1 cellular context compared by ENCODE assay signal in the genomic region with DNA sequence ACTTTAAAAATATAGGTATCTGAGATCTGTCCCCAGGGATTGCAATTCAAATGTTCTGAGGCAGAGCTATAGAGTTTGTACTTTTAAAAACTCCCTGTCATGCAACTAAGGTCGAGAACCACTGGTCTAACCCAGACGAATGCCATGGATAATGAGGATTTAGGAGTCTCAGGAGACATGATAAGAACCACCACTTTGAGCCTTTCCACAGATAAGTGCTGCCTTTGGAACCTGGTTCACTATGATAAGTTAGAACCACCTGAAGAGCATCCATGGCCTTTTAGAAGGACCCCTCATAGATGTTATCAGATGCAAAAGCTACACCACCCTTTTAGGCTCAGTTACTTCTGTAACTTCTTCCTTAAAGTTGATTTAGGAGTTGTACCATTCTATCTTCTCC.
A peak's percentile ranks its signal among the peaks of the same experiment; 100 is the strongest.
TF ChIP-seq lines count a peak whose summit lies in the region.

No MANE protein-coding gene starts in this region.

TF ChIP-seq in K562, 482 proteins besides CTCF, POLR2A, EP300 and RAD21 (continued from another document and continues in another):
- no peak for TF ChIP-seq ELK1 (CRISPR knock-in tag; IDR thresholded peaks at IDR 0.05)
- no peak for TF ChIP-seq NFYB (IDR thresholded peaks at IDR 0.05; ENCODE audit: extremely low read depth, insufficient read length)
- no peak for TF ChIP-seq SRSF1 (IDR thresholded peaks at IDR 0.05; ENCODE audit: low read depth, low read length)
- TF ChIP-seq DACH1 (IDR thresholded peaks at IDR 0.05; ENCODE audit: partially characterized antibody), result no peak
- no peak for TF ChIP-seq ZNF75A (CRISPR knock-in tag; IDR thresholded peaks at IDR 0.05)
- no peak for TF ChIP-seq ZC3H8 (IDR thresholded peaks at IDR 0.05)
- TF ChIP-seq MYC (IDR thresholded peaks at IDR 0.05; ENCODE audit: low read depth, low read length), result no peak
- TF ChIP-seq MYC (CRISPR knock-in tag; IDR thresholded peaks at IDR 0.05; ENCODE audit: borderline replicate concordance, low read depth), result no peak
- no peak for TF ChIP-seq GABPB1 (CRISPR knock-in tag; IDR thresholded peaks at IDR 0.05)
- TF ChIP-seq ELF4 (CRISPR knock-in tag; IDR thresholded peaks at IDR 0.05), result no peak
- peak; percentile 93 for TF ChIP-seq DPF2 (IDR thresholded peaks at IDR 0.05)
- no peak for TF ChIP-seq KAT7 (CRISPR knock-in tag; IDR thresholded peaks at IDR 0.05; ENCODE audit: borderline replicate concordance)
- no peak for TF ChIP-seq THAP7 (CRISPR knock-in tag; IDR thresholded peaks at IDR 0.05)
- TF ChIP-seq NFIX (CRISPR knock-in tag; IDR thresholded peaks at IDR 0.05; ENCODE audit: low read depth), result no peak
- TF ChIP-seq CEBPG (CRISPR knock-in tag; IDR thresholded peaks at IDR 0.05), result no peak
- no peak for TF ChIP-seq CEBPG (tag; conservative IDR thresholded peaks at IDR 0.05 in 1 of 2, IDR thresholded peaks at IDR 0.05 in 1 of 2)
- peak; percentile 80 for TF ChIP-seq LEF1 (IDR thresholded peaks at IDR 0.05)
- TF ChIP-seq PATZ1 (CRISPR knock-in tag; IDR thresholded peaks at IDR 0.05; ENCODE audit: borderline replicate concordance), result no peak
- no peak for TF ChIP-seq IRF1 (CRISPR knock-in tag; IDR thresholded peaks at IDR 0.05; ENCODE audit: borderline replicate concordance)
- TF ChIP-seq RFX5 (IDR thresholded peaks at IDR 0.05; ENCODE audit: low read depth, low read length), result no peak
- TF ChIP-seq, protein P1, sequence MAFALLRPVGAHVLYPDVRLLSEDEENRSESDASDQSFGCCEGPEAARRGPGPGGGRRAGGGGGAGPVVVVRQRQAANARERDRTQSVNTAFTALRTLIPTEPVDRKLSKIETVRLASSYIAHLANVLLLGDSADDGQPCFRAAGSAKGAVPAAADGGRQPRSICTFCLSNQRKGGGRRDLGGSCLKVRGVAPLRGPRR (CRISPR knock-in tag; IDR thresholded peaks at IDR 0.05), result no peak
- TF ChIP-seq MEIS2 (IDR thresholded peaks at IDR 0.05; ENCODE audit: partially characterized antibody), result peak; percentile 88
- TF ChIP-seq, protein P2, sequence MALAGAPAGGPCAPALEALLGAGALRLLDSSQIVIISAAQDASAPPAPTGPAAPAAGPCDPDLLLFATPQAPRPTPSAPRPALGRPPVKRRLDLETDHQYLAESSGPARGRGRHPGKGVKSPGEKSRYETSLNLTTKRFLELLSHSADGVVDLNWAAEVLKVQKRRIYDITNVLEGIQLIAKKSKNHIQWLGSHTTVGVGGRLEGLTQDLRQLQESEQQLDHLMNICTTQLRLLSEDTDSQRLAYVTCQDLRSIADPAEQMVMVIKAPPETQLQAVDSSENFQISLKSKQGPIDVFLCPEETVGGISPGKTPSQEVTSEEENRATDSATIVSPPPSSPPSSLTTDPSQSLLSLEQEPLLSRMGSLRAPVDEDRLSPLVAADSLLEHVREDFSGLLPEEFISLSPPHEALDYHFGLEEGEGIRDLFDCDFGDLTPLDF (CRISPR knock-in tag; IDR thresholded peaks at IDR 0.05), result no peak
- TF ChIP-seq SMAD1 (IDR thresholded peaks at IDR 0.05; ENCODE audit: low read depth, low read length, partially characterized antibody), result peak; percentile 34
- TF ChIP-seq ZNF184 (CRISPR knock-in tag; IDR thresholded peaks at IDR 0.05), result no peak
- TF ChIP-seq ARID2 (IDR thresholded peaks at IDR 0.05), result no peak
- TF ChIP-seq PRMT5 (CRISPR knock-in tag; IDR thresholded peaks at IDR 0.05), result no peak
- peak; percentile 74; the same call in 1 of the 2 replicates for TF ChIP-seq HDAC2 (IDR thresholded peaks at IDR 0.05)
- no peak for TF ChIP-seq ZNF436 (CRISPR knock-in tag; IDR thresholded peaks at IDR 0.05)
- no peak for TF ChIP-seq CBX5 (IDR thresholded peaks at IDR 0.05; ENCODE audit: borderline replicate concordance, low read depth)
- no peak for TF ChIP-seq MXD1 (CRISPR knock-in tag; IDR thresholded peaks at IDR 0.05; ENCODE audit: borderline replicate concordance, poor library complexity, severe bottlenecking)
- TF ChIP-seq SRSF3 (IDR thresholded peaks at IDR 0.05; ENCODE audit: insufficient read depth, low read length), result no peak
- peak; percentile 72; the same call in 1 of the 2 replicates for TF ChIP-seq DMBX1 (CRISPR knock-in tag; IDR thresholded peaks at IDR 0.05; ENCODE audit: borderline replicate concordance)
- TF ChIP-seq NFXL1 (CRISPR knock-in tag; IDR thresholded peaks at IDR 0.05), result no peak
- TF ChIP-seq ZNF239 (CRISPR knock-in tag; IDR thresholded peaks at IDR 0.05), result no peak
- no peak for TF ChIP-seq NFRKB (IDR thresholded peaks at IDR 0.05; ENCODE audit: low read depth)
- TF ChIP-seq MCM5 (IDR thresholded peaks at IDR 0.05; ENCODE audit: low read depth), result no peak
- no peak for TF ChIP-seq FOXJ3 (CRISPR knock-in tag; IDR thresholded peaks at IDR 0.05)
- no peak for TF ChIP-seq TBP (optimal IDR thresholded peaks at IDR 0.05; ENCODE audit: low read depth, low read length)
- no peak for TF ChIP-seq SNIP1 (IDR thresholded peaks at IDR 0.05; ENCODE audit: low read depth)
- TF ChIP-seq SIN3A (IDR thresholded peaks at IDR 0.05; ENCODE audit: borderline replicate concordance in 2 of 2, control insufficient read depth in 1 of 2, low read depth in 2 of 2, low read length in 2 of 2), result no peak
- TF ChIP-seq RFX1 (IDR thresholded peaks at IDR 0.05), result no peak
- no peak for TF ChIP-seq AFF1 (IDR thresholded peaks at IDR 0.05; ENCODE audit: low read depth in 1 of 2, partially characterized antibody in 2 of 2)
- TF ChIP-seq, protein P3, sequence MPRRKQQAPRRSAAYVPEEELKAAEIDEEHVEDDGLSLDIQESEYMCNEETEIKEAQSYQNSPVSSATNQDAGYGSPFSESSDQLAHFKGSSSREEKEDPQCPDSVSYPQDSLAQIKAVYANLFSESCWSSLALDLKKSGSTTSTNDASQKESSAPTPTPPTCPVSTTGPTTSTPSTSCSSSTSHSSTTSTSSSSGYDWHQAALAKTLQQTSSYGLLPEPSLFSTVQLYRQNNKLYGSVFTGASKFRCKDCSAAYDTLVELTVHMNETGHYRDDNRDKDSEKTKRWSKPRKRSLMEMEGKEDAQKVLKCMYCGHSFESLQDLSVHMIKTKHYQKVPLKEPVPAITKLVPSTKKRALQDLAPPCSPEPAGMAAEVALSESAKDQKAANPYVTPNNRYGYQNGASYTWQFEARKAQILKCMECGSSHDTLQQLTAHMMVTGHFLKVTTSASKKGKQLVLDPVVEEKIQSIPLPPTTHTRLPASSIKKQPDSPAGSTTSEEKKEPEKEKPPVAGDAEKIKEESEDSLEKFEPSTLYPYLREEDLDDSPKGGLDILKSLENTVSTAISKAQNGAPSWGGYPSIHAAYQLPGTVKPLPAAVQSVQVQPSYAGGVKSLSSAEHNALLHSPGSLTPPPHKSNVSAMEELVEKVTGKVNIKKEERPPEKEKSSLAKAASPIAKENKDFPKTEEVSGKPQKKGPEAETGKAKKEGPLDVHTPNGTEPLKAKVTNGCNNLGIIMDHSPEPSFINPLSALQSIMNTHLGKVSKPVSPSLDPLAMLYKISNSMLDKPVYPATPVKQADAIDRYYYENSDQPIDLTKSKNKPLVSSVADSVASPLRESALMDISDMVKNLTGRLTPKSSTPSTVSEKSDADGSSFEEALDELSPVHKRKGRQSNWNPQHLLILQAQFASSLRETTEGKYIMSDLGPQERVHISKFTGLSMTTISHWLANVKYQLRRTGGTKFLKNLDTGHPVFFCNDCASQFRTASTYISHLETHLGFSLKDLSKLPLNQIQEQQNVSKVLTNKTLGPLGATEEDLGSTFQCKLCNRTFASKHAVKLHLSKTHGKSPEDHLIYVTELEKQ (CRISPR knock-in tag; IDR thresholded peaks at IDR 0.05), result no peak
- TF ChIP-seq MCM7 (IDR thresholded peaks at IDR 0.05), result no peak
- no peak for TF ChIP-seq JUNB (CRISPR knock-in tag; conservative IDR thresholded peaks at IDR 0.05)
- no peak for TF ChIP-seq GTF3C2 (IDR thresholded peaks at IDR 0.05; ENCODE audit: borderline replicate concordance, extremely low read depth, insufficient read length)
- TF ChIP-seq HMG20A (CRISPR knock-in tag; conservative IDR thresholded peaks at IDR 0.05), result no peak
